11 cellular contexts compared by ENCODE assay signal in genomic region chr16:68187505-68187904, GRCh38. TPM values are rescaled to one million over a fixed set of nuclear protein-coding genes. Genes with fewer than 3 reads are reported as not detected.
"Had no signal": no experiment of that assay in that cellular context is flagged by ENCODE, and none has a peak within 500 bp of the region (broad histone marks: within the 10 kb centered on the region; RNA-seq: fewer than 3 reads in every experiment).

No MANE protein-coding gene starts in this region.

- H3K27ac Mint-ChIP-seq: GM23338, H9, HFFc6 had no signal

- H3K4me1 ChIP-seq: HAP-1 had no signal

- ATAC-seq: GM23338, HCT116 had no signal

- H3K9me3 Mint-ChIP-seq: HFFc6 had no signal

- H2AFZ ChIP-seq: GM23248, GM23338 had no signal

- FAIRE-seq: H1, H54 had no signal

- H3K9me3 ChIP-seq: HAP-1 had no signal

- H3K4me2 ChIP-seq: GM23338 had no signal

- H3K9ac ChIP-seq: GM23248 had no signal

- DNase-seq: GM23248, GOT3, H9, HCEC 1CT, HFFc6 had no signal

- H3K27ac ChIP-seq: GM23248 had no signal

- H3K4me3 Mint-ChIP-seq: GM23338, H9, HFFc6 had no signal

- H3K4me3 ChIP-seq: GM23248, GM23338, HAP-1 had no signal

- H3K4me1 Mint-ChIP-seq: GM23338, H9 had no signal

RNA-seq across cellular contexts. Expression of gene ESRP2, which starts 48.4 kb away (rescaled TPM):
- total RNA-seq: H4 had no signal
